ENCODE assay signal across 22 cellular contexts in the genomic region with DNA sequence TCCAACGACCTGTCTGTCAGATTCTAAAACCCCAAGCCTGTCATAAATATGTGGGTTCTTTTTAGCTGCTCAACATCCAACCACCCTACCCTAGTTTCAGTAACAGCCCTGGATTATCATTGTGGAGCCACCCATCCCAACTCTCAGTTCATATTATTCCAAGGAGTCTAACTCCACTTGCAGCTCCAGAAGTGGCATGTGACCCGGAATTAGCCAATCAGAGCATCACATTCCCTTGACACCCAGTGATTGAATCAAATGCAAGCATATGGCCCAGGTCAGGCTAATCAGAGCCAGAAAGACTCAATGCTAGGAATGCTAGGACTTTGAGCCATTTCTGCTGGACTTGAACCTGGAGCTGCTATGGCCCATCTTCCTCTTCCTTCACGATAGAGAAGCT.
"Had no signal": no experiment of that assay in that cellular context is flagged by ENCODE, and none has a peak within 500 bp of the region (broad histone marks: within the 10 kb centered on the region; RNA-seq: fewer than 3 reads in every experiment).

No MANE protein-coding gene starts in this region.

- H3K36me3 ChIP-seq: heart right ventricle, lower lobe of right lung, neural progenitor cell, sigmoid colon, transverse colon, uterus had no signal

- H3K4me1 Mint-ChIP-seq: neural progenitor cell had no signal

- H3K9me3 ChIP-seq: lower lobe of right lung, uterus had no signal

- H3K27ac Mint-ChIP-seq: activated naive CD4-positive, alpha-beta T cell treated with anti-CD3 and anti-CD28 coated beads for 36 hours; activated naive CD8-positive, alpha-beta T cell treated with anti-CD3 and anti-CD28 coated beads, Interleukin-2, amount 10 ng/mL, durations not matched to agents 7 days and 5 days; naive thymus-derived CD4-positive, alpha-beta T cell; neural progenitor cell; progenitor cell of endocrine pancreas; stimulated activated naive B cell treated with anti-CD40 and anti-IgM and Interleukin-4, amounts not matched to agents 10 μg/mL and 1 μg/mL and 100 μg/mL, for 72 hours had no signal

- H3K27me3 ChIP-seq: heart right ventricle, neural progenitor cell, sigmoid colon, transverse colon, uterus had no signal

- DNase-seq: activated CD4-positive, alpha-beta T cell treated with anti-CD3 and anti-CD28 coated beads for 4 hours; activated CD4-positive, alpha-beta T cell treated with anti-CD3 and anti-CD28 coated beads, Interleukin-2, amount 50 U/mL, for 48 hours; activated CD4-positive, CD25-positive, alpha-beta regulatory T cell; activated naive CD4-positive, alpha-beta T cell treated with anti-CD3 and anti-CD28 coated beads for 36 hours; activated naive CD8-positive, alpha-beta T cell treated with anti-CD3 and anti-CD28 coated beads, Interleukin-2, amount 10 ng/mL, durations not matched to agents 7 days and 5 days; activated T-cell treated with anti-CD3 and anti-CD28 coated beads, Interleukin-2, amount 50 U/mL, for 48 hours; amniotic stem cell; heart right ventricle; lower lobe of right lung; naive thymus-derived CD4-positive, alpha-beta T cell; retina; sigmoid colon; stimulated activated CD4-positive, alpha-beta T cell treated with anti-CD3 and anti-CD28 coated beads, Interleukin-15, amount 100 ng/mL, for 24 hours; stimulated activated CD8-positive, alpha-beta memory T cell treated with anti-CD3 and anti-CD28 coated beads, Interleukin-4, amount 100 ng/mL, for 48 hours; stimulated activated naive B cell treated with anti-CD40 and anti-IgM and Interleukin-4, amounts not matched to agents 10 μg/mL and 1 μg/mL and 100 μg/mL, for 72 hours; transverse colon; uterus had no signal

- H3K4me3 ChIP-seq: coronary artery, heart right ventricle, lower lobe of right lung, neural progenitor cell, sigmoid colon, smooth muscle cell, transverse colon, uterus had no signal

- ATAC-seq: heart right ventricle; left lobe of liver; lower lobe of right lung; naive thymus-derived CD4-positive, alpha-beta T cell; stimulated activated naive B cell treated with anti-CD40 and anti-IgM and Interleukin-4, amounts not matched to agents 10 μg/mL and 1 μg/mL and 100 μg/mL, for 72 hours had no signal

- H3K4me3 Mint-ChIP-seq: activated naive CD4-positive, alpha-beta T cell treated with anti-CD3 and anti-CD28 coated beads for 36 hours; activated naive CD8-positive, alpha-beta T cell treated with anti-CD3 and anti-CD28 coated beads, Interleukin-2, amount 10 ng/mL, durations not matched to agents 7 days and 5 days; naive thymus-derived CD4-positive, alpha-beta T cell; neural progenitor cell; stimulated activated naive B cell treated with anti-CD40 and anti-IgM and Interleukin-4, amounts not matched to agents 10 μg/mL and 1 μg/mL and 100 μg/mL, for 72 hours had no signal

- H3K4me1 ChIP-seq: heart right ventricle, neural progenitor cell, transverse colon, uterus had no signal

- H3K27me3 Mint-ChIP-seq: stimulated activated naive B cell treated with anti-CD40 and anti-IgM and Interleukin-4, amounts not matched to agents 10 μg/mL and 1 μg/mL and 100 μg/mL, for 72 hours had no signal
